ENCODE assay signal across 23 cellular contexts in genomic region chr13:104937881-104938280, GRCh38.
"Had no signal": no experiment of that assay in that cellular context is flagged by ENCODE, and none has a peak within 500 bp of the region (broad histone marks: within the 10 kb centered on the region; RNA-seq: fewer than 3 reads in every experiment).

No MANE protein-coding gene starts in this region.

- H3K4me3 Mint-ChIP-seq: activated CD4-positive, alpha-beta memory T cell treated with anti-CD3 and anti-CD28 coated beads for 36 hours; activated CD4-positive, alpha-beta T cell treated with anti-CD3 and anti-CD28 coated beads for 36 hours; activated CD8-positive, alpha-beta memory T cell treated with anti-CD3 and anti-CD28 coated beads, Interleukin-2, amount 10 ng/mL, durations not matched to agents 7 days and 5 days; activated naive CD4-positive, alpha-beta T cell treated with anti-CD3 and anti-CD28 coated beads, Interleukin-2, amount 10 ng/mL, durations not matched to agents 7 days and 5 days; memory B cell; natural killer cell had no signal

- DNase-seq: activated CD4-positive, alpha-beta memory T cell treated with anti-CD3 and anti-CD28 coated beads for 36 hours; activated CD4-positive, alpha-beta T cell treated with anti-CD3 and anti-CD28 coated beads for 36 hours; activated CD8-positive, alpha-beta memory T cell treated with anti-CD3 and anti-CD28 coated beads, Interleukin-2, amount 10 ng/mL, durations not matched to agents 7 days and 5 days; activated naive CD4-positive, alpha-beta T cell treated with anti-CD3 and anti-CD28 coated beads, Interleukin-2, amount 10 ng/mL, durations not matched to agents 7 days and 5 days; activated T-cell treated with anti-CD3 and anti-CD28 coated beads, Interleukin-2, amount 50 U/mL, for 1 hour; body of pancreas; central memory CD4-positive, alpha-beta T cell; effector CD4-positive, alpha-beta T cell; esophagus squamous epithelium; glutamatergic neuron; hypothalamus; left ventricle myocardium superior; natural killer cell; stimulated activated CD4-positive, alpha-beta T cell treated with anti-CD3 and anti-CD28 coated beads, Interleukin-15, amount 100 ng/mL, for 24 hours; stimulated activated CD4-positive, alpha-beta T cell treated with anti-CD3 and anti-CD28 coated beads, Interleukin-4, amount 100 ng/mL, for 1 hour; stimulated activated naive CD4-positive, alpha-beta T cell; tibial artery; uterus; WERI-Rb-1 had no signal

- H3K27ac Mint-ChIP-seq: activated CD4-positive, alpha-beta memory T cell treated with anti-CD3 and anti-CD28 coated beads for 36 hours; activated CD4-positive, alpha-beta T cell treated with anti-CD3 and anti-CD28 coated beads for 36 hours; activated CD8-positive, alpha-beta memory T cell treated with anti-CD3 and anti-CD28 coated beads, Interleukin-2, amount 10 ng/mL, durations not matched to agents 7 days and 5 days; activated naive CD4-positive, alpha-beta T cell treated with anti-CD3 and anti-CD28 coated beads, Interleukin-2, amount 10 ng/mL, durations not matched to agents 7 days and 5 days; memory B cell; natural killer cell had no signal

- H3K4me3 ChIP-seq: body of pancreas, coronary artery, esophagus squamous epithelium, right atrium auricular region, skin epidermis, tibial artery, uterus had no signal

- ATAC-seq: activated CD4-positive, alpha-beta T cell treated with anti-CD3 and anti-CD28 coated beads for 36 hours; activated CD8-positive, alpha-beta memory T cell treated with anti-CD3 and anti-CD28 coated beads, Interleukin-2, amount 10 ng/mL, durations not matched to agents 7 days and 5 days; body of pancreas; left ventricle myocardium superior; natural killer cell had no signal

- H3K4me1 Mint-ChIP-seq: activated CD4-positive, alpha-beta T cell treated with anti-CD3 and anti-CD28 coated beads for 36 hours; activated CD8-positive, alpha-beta memory T cell treated with anti-CD3 and anti-CD28 coated beads, Interleukin-2, amount 10 ng/mL, durations not matched to agents 7 days and 5 days; activated naive CD4-positive, alpha-beta T cell treated with anti-CD3 and anti-CD28 coated beads, Interleukin-2, amount 10 ng/mL, durations not matched to agents 7 days and 5 days; memory B cell; natural killer cell had no signal

- H3K36me3 ChIP-seq: esophagus squamous epithelium, right atrium auricular region, tibial artery, uterus, WERI-Rb-1 had no signal

- H3K27ac ChIP-seq: body of pancreas, coronary artery, esophagus squamous epithelium, right atrium auricular region, skin epidermis, tibial artery, uterus, WERI-Rb-1 had no signal

- H3K27me3 ChIP-seq: body of pancreas, esophagus squamous epithelium, right atrium auricular region, tibial artery had no signal

- H3K9me3 Mint-ChIP-seq: activated naive CD4-positive, alpha-beta T cell treated with anti-CD3 and anti-CD28 coated beads, Interleukin-2, amount 10 ng/mL, durations not matched to agents 7 days and 5 days; memory B cell had no signal

- H3K36me3 Mint-ChIP-seq: activated CD4-positive, alpha-beta memory T cell treated with anti-CD3 and anti-CD28 coated beads for 36 hours; activated CD8-positive, alpha-beta memory T cell treated with anti-CD3 and anti-CD28 coated beads, Interleukin-2, amount 10 ng/mL, durations not matched to agents 7 days and 5 days; activated naive CD4-positive, alpha-beta T cell treated with anti-CD3 and anti-CD28 coated beads, Interleukin-2, amount 10 ng/mL, durations not matched to agents 7 days and 5 days; natural killer cell had no signal

- H3K4me1 ChIP-seq: body of pancreas, esophagus squamous epithelium, right atrium auricular region, tibial artery, uterus had no signal

- H3K9me3 ChIP-seq: body of pancreas, esophagus squamous epithelium, right atrium auricular region, tibial artery, uterus had no signal

- H3K27me3 Mint-ChIP-seq: activated CD4-positive, alpha-beta memory T cell treated with anti-CD3 and anti-CD28 coated beads for 36 hours; activated CD4-positive, alpha-beta T cell treated with anti-CD3 and anti-CD28 coated beads for 36 hours; activated CD8-positive, alpha-beta memory T cell treated with anti-CD3 and anti-CD28 coated beads, Interleukin-2, amount 10 ng/mL, durations not matched to agents 7 days and 5 days; activated naive CD4-positive, alpha-beta T cell treated with anti-CD3 and anti-CD28 coated beads, Interleukin-2, amount 10 ng/mL, durations not matched to agents 7 days and 5 days; memory B cell had no signal
